In genomic region chr1:26704629-26705028, GRCh38 we compare ENCODE assay signal across 16 cellular contexts. TPM values are rescaled to one million over a fixed set of nuclear protein-coding genes. Genes with fewer than 3 reads are reported as not detected.
DNase-seq lines count a peak whose midpoint lies in the region; ATAC-seq, FAIRE-seq and TF ChIP-seq lines count a peak whose summit lies in the region.
"Had no signal": no experiment of that assay in that cellular context is flagged by ENCODE, and none has a peak within 500 bp of the region (broad histone marks: within the 10 kb centered on the region; RNA-seq: fewer than 3 reads in every experiment).

No MANE protein-coding gene starts in this region.

- TF ChIP-seq RAD21 in SK-N-SH (IDR thresholded peaks at IDR 0.05; ENCODE audit: low read length) (no peak), K562 (CRISPR knock-in tag; conservative IDR thresholded peaks at IDR 0.05 in 1 of 2, IDR thresholded peaks at IDR 0.05 in 1 of 2) (no peak)

- ATAC-seq in SK-N-SH treated with all-trans-retinoic acid at 6 μM for 48 hours (no peak), K562 (no peak), sciatic nerve (peak; percentile 48), GM18517 (IDR thresholded peaks at IDR 0.05; ENCODE audit: unreplicated experiment) (no peak)
- ATAC-seq: GM23338, heart left ventricle had no signal

- H3K4me2 ChIP-seq in SK-N-SH (peak overlapping the region; percentile 46), K562 (ENCODE audit: insufficient read depth, low read length) (0 out of 2 replicates have a peak overlapping the region, but pooled peaks have one; percentile 7)

- H3K79me2 ChIP-seq in SK-N-SH (ENCODE audit: insufficient read depth), result peaks cover 97% of the 10 kb centered on the region
- peaks cover 98% of the 10 kb centered on the region for H3K79me2 ChIP-seq in K562 (ENCODE audit: control insufficient read depth, insufficient read depth, low read length)

- POLR2A ChIA-PET in SK-N-SH (lab: Yijun Ruan, JAX), result no interaction called here
- POLR2A ChIA-PET in K562 (lab: Yijun Ruan, JAX), result interaction anchor here (0.5 to 23.7 kb wide), 15 partner anchors 8 to 204 kb away, joined by 3 to 301 read pairs (median 4); partner anchors contain the start of gene PIGV

- TF ChIP-seq EP300 in SK-N-SH (IDR thresholded peaks at IDR 0.05; ENCODE audit: borderline replicate concordance in 1 of 2, low read depth in 1 of 2, low read length in 1 of 2) (no peak), K562 (IDR thresholded peaks at IDR 0.05; ENCODE audit: low read length) (no peak)

- H3K9me3 ChIP-seq in SK-N-SH (no peaks in the 10 kb centered on the region), K562 (replicated peaks; ENCODE audit: control insufficient read depth, insufficient read depth, low read depth, low read length) (no peaks in the 10 kb centered on the region)
- H3K9me3 ChIP-seq: heart left ventricle had no signal

- H3K4me1 Mint-ChIP-seq in IgD-negative memory B cell, result peaks cover 29 to 39% (median 35%) of the 10 kb centered on the region in 3 donors

- TF ChIP-seq CTCF in SK-N-SH (IDR thresholded peaks at IDR 0.05), result no peak
- TF ChIP-seq CTCF in K562 (IDR thresholded peaks at IDR 0.05 in 2 of 3, conservative IDR thresholded peaks at IDR 0.05 in 1 of 3; ENCODE audit: insufficient read depth in 2 of 3, low read depth in 1 of 3, low read length in 3 of 3), result no peak

- H3K27ac Mint-ChIP-seq in IgD-negative memory B cell, result peak overlapping the region; percentile 18 to 77 (median 74)
- H3K27ac Mint-ChIP-seq: activated naive CD4-positive, alpha-beta T cell treated with anti-CD3 and anti-CD28 coated beads, Interleukin-2, amount 10 ng/mL, durations not matched to agents 7 days and 5 days had no signal

- in situ Hi-C loops in K562 (cut with MboI), result no loop called here

- TF ChIP-seq POLR2A in K562 (conservative IDR thresholded peaks at IDR 0.05), result no peak

- H3K36me3 ChIP-seq in SK-N-SH (replicated peaks in 1 of 2; ENCODE audit: control insufficient read depth in 1 of 2, insufficient read depth in 2 of 2, low read length in 1 of 2) (peaks cover 11 to 14% of the 10 kb centered on the region in 2 experiments), K562 (ENCODE audit: control insufficient read depth, insufficient read depth, low read length) (peaks cover 90% of the 10 kb centered on the region)

- H3K9ac ChIP-seq in SK-N-SH (no peak overlapping the region), K562 (ENCODE audit: insufficient read depth in 1 of 2, low read depth in 2 of 2, low read length in 2 of 2) (no peak overlapping the region)

- no peaks in the 10 kb centered on the region for H3K9me3 Mint-ChIP-seq in IgD-negative memory B cell
- H3K9me3 Mint-ChIP-seq: activated naive CD4-positive, alpha-beta T cell treated with anti-CD3 and anti-CD28 coated beads, Interleukin-2, amount 10 ng/mL, durations not matched to agents 7 days and 5 days; GM23338 had no signal

- H3K27me3 ChIP-seq in SK-N-SH (ENCODE audit: insufficient read depth) (no peaks in the 10 kb centered on the region), K562 (ENCODE audit: control insufficient read depth in 2 of 2, insufficient read depth in 2 of 2, low read length in 2 of 2) (no peaks in the 10 kb centered on the region)
- H3K27me3 ChIP-seq: heart left ventricle had no signal

- no peak for DNase-seq in SK-N-SH
- no peak for DNase-seq in K562 (ENCODE audit: extremely low read depth in 1 of 4, low spot score in 3 of 4)
- no peak for DNase-seq in sciatic nerve (ENCODE audit: low spot score)
- DNase-seq in EL, result no peak
- DNase-seq in NCI-H748 treated with DMSO at 0.1 percent for 48 hours (lab: John Stamatoyannopoulos, UW), result no peak
- DNase-seq: activated naive CD4-positive, alpha-beta T cell treated with anti-CD3 and anti-CD28 coated beads, Interleukin-2, amount 10 ng/mL, durations not matched to agents 7 days and 5 days; Calu3; heart left ventricle; NCI-H1092; NCI-H2227 treated with DMSO at 0.1 percent for 48 hours had no signal

- intact Hi-C loops in K562 (cut with micrococcal nuclease), result no loop called here
- intact Hi-C loops in sciatic nerve (cut with DNase I), result no loop called here

- peaks cover 40% of the 10 kb centered on the region for H3F3A ChIP-seq in SK-N-SH (replicated peaks; ENCODE audit: insufficient read depth)

- no peaks in the 10 kb centered on the region for H3K27me3 Mint-ChIP-seq in IgD-negative memory B cell
- H3K27me3 Mint-ChIP-seq: activated naive CD4-positive, alpha-beta T cell treated with anti-CD3 and anti-CD28 coated beads, Interleukin-2, amount 10 ng/mL, durations not matched to agents 7 days and 5 days had no signal

- H3K4me3 ChIP-seq in SK-N-SH (ENCODE audit: low read depth in 2 of 2, low read length in 1 of 2) (no peak overlapping the region), K562 (no peak overlapping the region)
- H3K4me3 ChIP-seq: GM23338, heart left ventricle had no signal

- H4K20me1 ChIP-seq in SK-N-SH (ENCODE audit: insufficient read depth), result peaks cover 100% of the 10 kb centered on the region
- H4K20me1 ChIP-seq in K562 (replicated peaks; ENCODE audit: control insufficient read depth, insufficient read depth, low read length), result peaks cover 69% of the 10 kb centered on the region

- CTCF ChIA-PET in SK-N-SH (lab: Yijun Ruan, JAX) (interaction anchor here (0.6 to 1.6 kb wide), 5 partner anchors 10 to 91 kb away, joined by 3 to 4 read pairs (median 3); no protein-coding TSS in a partner anchor), K562 (lab: Yijun Ruan, JAX; ENCODE audit: low intra/inter-chr PET ratio) (no interaction called here)

- H3K9me2 ChIP-seq in SK-N-SH, result no peaks in the 10 kb centered on the region

- 98% methylated on average over 5 of the region's 5 CpGs for WGBS in SK-N-SH (ENCODE audit: low lambda C conversion rate)
- 93% methylated on average over 5 of the region's 5 CpGs for WGBS in K562 (ENCODE audit: insufficient coverage, low coverage, missing lambda C conversion rate)

- no peak for FAIRE-seq in K562 (lab: Jason Lieb, UNC)
- FAIRE-seq: endothelial cell of umbilical vein, urothelium cell line had no signal

- H3K9me1 ChIP-seq in K562 (ENCODE audit: control insufficient read depth, insufficient read depth, low read length), result peaks cover 15% of the 10 kb centered on the region

- H3K36me3 Mint-ChIP-seq in IgD-negative memory B cell, result peaks cover 7% of the 10 kb centered on the region

- peak overlapping the region in 1 of 2 experiments; percentile 81; a peak in 2 of 4 replicates for H3K27ac ChIP-seq in SK-N-SH (ENCODE audit: low read depth in 2 of 2, low read length in 1 of 2)
- H3K27ac ChIP-seq in K562 (ENCODE audit: extremely low read depth, low read depth, low read length), result 0 out of 3 replicates have a peak overlapping the region, but pooled peaks have one; percentile 33

- H3K4me3 Mint-ChIP-seq in IgD-negative memory B cell, result peak overlapping the region in 2 of 4 donors; percentile 77 to 85
- H3K4me3 Mint-ChIP-seq: activated naive CD4-positive, alpha-beta T cell treated with anti-CD3 and anti-CD28 coated beads, Interleukin-2, amount 10 ng/mL, durations not matched to agents 7 days and 5 days; GM23338 had no signal

- no peak overlapping the region for H2AFZ ChIP-seq in SK-N-SH (ENCODE audit: low read depth)
- no peak overlapping the region for H2AFZ ChIP-seq in K562 (ENCODE audit: low read depth, low read length)
- H2AFZ ChIP-seq: GM23338 had no signal

- H3K4me1 ChIP-seq in SK-N-SH (ENCODE audit: control insufficient read depth in 1 of 2, insufficient read depth in 2 of 2, low read depth in 1 of 2, low read length in 1 of 2) (peaks cover 29 to 67% of the 10 kb centered on the region in 2 experiments; a peak in 3 of 4 replicates), K562 (replicated peaks in 1 of 2; ENCODE audit: control insufficient read depth in 2 of 2, insufficient read depth in 2 of 2, low read length in 2 of 2) (peaks cover 22 to 64% of the 10 kb centered on the region in 2 experiments)

- no TSS peak for BruUV-seq in K562 (replicated peaks; lab: Mats Ljungman, UMichigan)

TF ChIP-seq in SK-N-SH, 30 proteins besides CTCF, POLR2A, EP300 and RAD21 (continues in another document):
- no peak for TF ChIP-seq MEF2A (IDR thresholded peaks at IDR 0.05; ENCODE audit: borderline replicate concordance, low read depth)
- TF ChIP-seq FOXJ3 (CRISPR knock-in tag; IDR thresholded peaks at IDR 0.05), result no peak
- TF ChIP-seq EZH2phosphoT487 (IDR thresholded peaks at IDR 0.05; ENCODE audit: borderline replicate concordance, low read depth), result no peak
- no peak for TF ChIP-seq TCF12 (IDR thresholded peaks at IDR 0.05)

TF ChIP-seq in SK-N-SH treated with all-trans-retinoic acid at 6 μM for 48 hours, 23 proteins besides CTCF, POLR2A, EP300 and RAD21 (continues in another document):
- TF ChIP-seq ARNTL (CRISPR knock-in tag; IDR thresholded peaks at IDR 0.05; ENCODE audit: borderline replicate concordance, low read depth), result no peak
- no peak for TF ChIP-seq RARB (CRISPR knock-in tag; IDR thresholded peaks at IDR 0.05)
- TF ChIP-seq TCF4 (CRISPR knock-in tag; IDR thresholded peaks at IDR 0.05; ENCODE audit: borderline replicate concordance), result no peak

TF ChIP-seq in K562, 482 proteins besides CTCF, POLR2A, EP300 and RAD21 (continues in another document):
- no peak for TF ChIP-seq MAFK (IDR thresholded peaks at IDR 0.05; ENCODE audit: low read length)
- no peak for TF ChIP-seq GATA2 (CRISPR knock-in tag; IDR thresholded peaks at IDR 0.05)
- no peak for TF ChIP-seq SMARCA5 (IDR thresholded peaks at IDR 0.05)
- no peak for TF ChIP-seq SAFB (IDR thresholded peaks at IDR 0.05; ENCODE audit: borderline replicate concordance, low read depth, low read length)

RNA-seq across cellular contexts. Expression of gene ARID1A, which starts 8.8 kb away (rescaled TPM):
- 14.2 and 26.5 TPM in 2 replicates for polyA plus RNA-seq in SK-N-SH (2012; rRNA removed)
- 15.6 and 20.3 TPM in 2 replicates for polyA plus RNA-seq in SK-N-SH (2012; cell fraction: cytosol; rRNA removed)
- 58.2 and 65.9 TPM in 2 replicates for polyA plus RNA-seq in SK-N-SH (2012; cell fraction: nucleus; rRNA removed)
- polyA plus RNA-seq in IgD-negative memory B cell, result 24.4 TPM
- 233 and 329 TPM in 2 replicates for total RNA-seq in K562 (2011; cell fraction: chromatin; rRNA removed; ENCODE audit: low replicate concordance)
- total RNA-seq in K562 (2011; cell fraction: nucleolus; rRNA removed), result 114 and 132 TPM in 2 replicates
- 181 and 229 TPM in 2 replicates for total RNA-seq in K562 (2011; cell fraction: nucleoplasm; rRNA removed)
- 22.1 and 28.9 TPM in 2 replicates for total RNA-seq in K562 (2014; rRNA removed)
- 23.9 and 24.6 TPM in 2 replicates for total RNA-seq in K562 (2014; rRNA removed; fragmentation: Illumina TruSeq; extraction: Trizol)
- total RNA-seq in K562 (2015; rRNA removed; fragmentation: Illumina TruSeq; extraction: Trizol), result 22.5 and 25.3 TPM in 2 replicates
- total RNA-seq in K562 (2021), result 74.6 and 88.3 TPM in 2 replicates
- polyA plus RNA-seq in K562 (2011; rRNA removed), result 12.9 and 27.1 TPM in 2 replicates
- 20.1 and 23.5 TPM in 2 replicates for polyA plus RNA-seq in K562 (2011; cell fraction: cytosol; rRNA removed)
- 59.8 and 83.5 TPM in 2 replicates for polyA plus RNA-seq in K562 (2011; cell fraction: nucleus; rRNA removed)
- polyA plus RNA-seq in K562 (2012), result 54.3 and 62.2 TPM in 2 replicates
- 70.1 and 79.0 TPM in 2 replicates for polyA plus RNA-seq in K562 (2014; fragmentation: Illumina TruSeq; extraction: Trizol)
- 10 to 100 TPM in 1 of 2 experiments, 1 to 10 TPM in 1; 8.3 to 20.2 TPM for polyA plus RNA-seq in K562 (2014; fragmentation: Nextera tagmentation; extraction: Ambion mirVana)
- polyA plus RNA-seq in K562 (2014; rRNA removed), result 38.6 and 38.7 TPM in 2 replicates
- polyA minus RNA-seq in K562 (2011; rRNA and poly(A)+ RNA removed), result 35.4 and 49.8 TPM in 2 replicates
- polyA minus RNA-seq in K562 (2011; cell fraction: cytosol; rRNA and poly(A)+ RNA removed), result 61.6 and 92.0 TPM in 2 replicates
- 27.9 and 38.8 TPM in 2 replicates for polyA minus RNA-seq in K562 (2011; cell fraction: nucleus; rRNA and poly(A)+ RNA removed)
- total RNA-seq in sciatic nerve, result 83.8 TPM
